ENCODE assay signal across 11 cellular contexts in the genomic region with DNA sequence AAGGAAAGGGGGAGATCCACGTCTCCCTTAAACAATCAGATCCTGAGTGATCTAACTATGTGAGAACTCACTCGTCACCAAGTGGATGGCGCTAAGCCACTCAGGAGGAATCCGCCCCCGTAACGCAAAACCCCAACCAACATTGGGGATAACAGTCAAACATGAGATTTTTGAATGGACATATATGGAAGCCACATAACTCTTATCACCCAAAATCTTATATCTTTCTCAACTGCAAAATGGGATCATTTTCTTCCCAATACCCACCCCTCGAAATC.
"Had no signal": no experiment of that assay in that cellular context is flagged by ENCODE, and none has a peak within 500 bp of the region (broad histone marks: within the 10 kb centered on the region; RNA-seq: fewer than 3 reads in every experiment).

No MANE protein-coding gene starts in this region.

- ATAC-seq: gastrocnemius medialis, left lung, mucosa of descending colon had no signal

- H3K36me3 Mint-ChIP-seq: brain had no signal

- H3K27me3 ChIP-seq: gastrocnemius medialis, thyroid gland had no signal

- H3K27ac Mint-ChIP-seq: brain had no signal

- DNase-seq: activated CD4-positive, alpha-beta T cell treated with anti-CD3 and anti-CD28 coated beads for 4 hours; activated CD8-positive, alpha-beta memory T cell treated with anti-CD3 and anti-CD28 coated beads, Interleukin-2, amount 50 U/mL, for 4 hours; effector memory CD4-positive, alpha-beta T cell; gastrocnemius medialis; left lung; mucosa of descending colon; stimulated activated CD4-positive, alpha-beta T cell treated with anti-CD3 and anti-CD28 coated beads, Interleukin-4, amount 100 ng/mL, for 4 hours; T1000; thyroid gland had no signal

- H3K9me3 ChIP-seq: gastrocnemius medialis, left lung, mucosa of descending colon, thyroid gland had no signal

- H3K27ac ChIP-seq: gastrocnemius medialis, thyroid gland, VCaP had no signal

- H3K4me1 ChIP-seq: gastrocnemius medialis, left lung, thyroid gland had no signal

- H3K4me3 Mint-ChIP-seq: brain had no signal

- H3K4me1 Mint-ChIP-seq: brain had no signal

- H3K27me3 Mint-ChIP-seq: brain had no signal

- H3K4me3 ChIP-seq: gastrocnemius medialis, left lung, mucosa of descending colon, thyroid gland had no signal

- H3K36me3 ChIP-seq: gastrocnemius medialis, left lung, thyroid gland had no signal
